1 cellular context compared by ENCODE assay signal in the genomic region with DNA sequence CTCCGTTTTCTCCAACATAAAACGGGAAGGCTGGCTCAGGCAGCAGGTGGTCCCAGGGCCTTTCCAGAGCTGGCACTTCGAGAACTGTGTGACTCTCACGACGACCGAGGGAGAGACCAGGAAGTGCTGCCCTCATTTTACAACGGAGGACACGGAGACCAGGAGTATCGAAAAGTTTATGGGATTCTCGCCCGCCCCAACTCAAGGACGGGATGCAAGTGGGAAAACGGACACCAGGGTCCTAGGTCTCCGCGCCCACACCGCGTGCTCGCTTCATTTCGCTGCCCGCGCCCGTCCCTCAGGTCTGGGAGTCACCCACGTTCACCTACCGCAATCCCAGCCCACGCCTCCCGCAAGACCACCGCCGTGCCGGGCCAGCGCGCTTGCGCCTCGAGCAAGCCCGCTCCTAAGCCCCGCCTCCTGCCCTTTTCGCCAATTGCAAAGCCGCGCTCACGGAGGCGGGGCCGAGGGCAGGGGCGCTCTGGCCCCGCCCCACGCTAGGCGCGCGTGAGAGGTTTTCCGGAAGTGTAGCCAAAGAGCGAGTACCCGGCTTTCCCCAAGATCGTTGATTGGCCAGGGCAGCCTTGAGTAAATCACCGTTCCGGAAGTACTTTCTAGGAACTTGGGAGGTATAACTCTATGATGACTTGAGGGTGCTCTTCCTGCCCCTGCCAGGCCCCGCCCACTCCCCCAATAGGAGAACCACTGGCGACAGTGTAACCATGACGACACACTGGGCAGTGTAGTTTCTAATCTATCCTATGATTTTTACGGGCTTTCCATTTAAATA.
TF ChIP-seq lines count a peak whose summit lies in the region.

PARS2 (minus strand) TSS at position 392 of the 790 bp plus-strand sequence. CDS start 5,362 bp downstream, outside the sequence.

TF ChIP-seq in HEK293, 187 proteins besides CTCF, POLR2A, EP300 and RAD21 (continued from another document and continues in another):
- TF ChIP-seq ZBTB17 (tag by site-specific recombination; IDR thresholded peaks at IDR 0.05), result peak; percentile 85
- TF ChIP-seq YY1 (tag by site-specific recombination; IDR thresholded peaks at IDR 0.05), result peak; percentile 37; the same call in 1 of the 2 replicates
- no peak for TF ChIP-seq ZNF560 (tag by site-specific recombination; IDR thresholded peaks at IDR 0.05; ENCODE audit: borderline replicate concordance)
- peak; percentile 75 for TF ChIP-seq GLIS2 (tag by site-specific recombination; IDR thresholded peaks at IDR 0.05)
- peak; percentile 86 for TF ChIP-seq ZXDB (tag by site-specific recombination; IDR thresholded peaks at IDR 0.05)
- TF ChIP-seq ZNF19 (tag by site-specific recombination; IDR thresholded peaks at IDR 0.05; ENCODE audit: low read depth), result no peak
- TF ChIP-seq ZBTB44 (tag by site-specific recombination; IDR thresholded peaks at IDR 0.05), result no peak
- no peak for TF ChIP-seq ZNF18 (tag by site-specific recombination; IDR thresholded peaks at IDR 0.05)
- TF ChIP-seq ZFHX2 (tag by site-specific recombination; conservative IDR thresholded peaks at IDR 0.05), result peak; percentile 98
- TF ChIP-seq ZNF24 (tag by site-specific recombination; IDR thresholded peaks at IDR 0.05), result no peak
- TF ChIP-seq ZNF239 (tag by site-specific recombination; IDR thresholded peaks at IDR 0.05), result no peak
- 0 out of 2 replicates have a peak, but pooled peaks have one; percentile 26 for TF ChIP-seq ZBTB21 (tag by site-specific recombination; IDR thresholded peaks at IDR 0.05)
- TF ChIP-seq ZNF311 (tag by site-specific recombination; IDR thresholded peaks at IDR 0.05; ENCODE audit: borderline replicate concordance), result no peak
- TF ChIP-seq, protein P1, sequence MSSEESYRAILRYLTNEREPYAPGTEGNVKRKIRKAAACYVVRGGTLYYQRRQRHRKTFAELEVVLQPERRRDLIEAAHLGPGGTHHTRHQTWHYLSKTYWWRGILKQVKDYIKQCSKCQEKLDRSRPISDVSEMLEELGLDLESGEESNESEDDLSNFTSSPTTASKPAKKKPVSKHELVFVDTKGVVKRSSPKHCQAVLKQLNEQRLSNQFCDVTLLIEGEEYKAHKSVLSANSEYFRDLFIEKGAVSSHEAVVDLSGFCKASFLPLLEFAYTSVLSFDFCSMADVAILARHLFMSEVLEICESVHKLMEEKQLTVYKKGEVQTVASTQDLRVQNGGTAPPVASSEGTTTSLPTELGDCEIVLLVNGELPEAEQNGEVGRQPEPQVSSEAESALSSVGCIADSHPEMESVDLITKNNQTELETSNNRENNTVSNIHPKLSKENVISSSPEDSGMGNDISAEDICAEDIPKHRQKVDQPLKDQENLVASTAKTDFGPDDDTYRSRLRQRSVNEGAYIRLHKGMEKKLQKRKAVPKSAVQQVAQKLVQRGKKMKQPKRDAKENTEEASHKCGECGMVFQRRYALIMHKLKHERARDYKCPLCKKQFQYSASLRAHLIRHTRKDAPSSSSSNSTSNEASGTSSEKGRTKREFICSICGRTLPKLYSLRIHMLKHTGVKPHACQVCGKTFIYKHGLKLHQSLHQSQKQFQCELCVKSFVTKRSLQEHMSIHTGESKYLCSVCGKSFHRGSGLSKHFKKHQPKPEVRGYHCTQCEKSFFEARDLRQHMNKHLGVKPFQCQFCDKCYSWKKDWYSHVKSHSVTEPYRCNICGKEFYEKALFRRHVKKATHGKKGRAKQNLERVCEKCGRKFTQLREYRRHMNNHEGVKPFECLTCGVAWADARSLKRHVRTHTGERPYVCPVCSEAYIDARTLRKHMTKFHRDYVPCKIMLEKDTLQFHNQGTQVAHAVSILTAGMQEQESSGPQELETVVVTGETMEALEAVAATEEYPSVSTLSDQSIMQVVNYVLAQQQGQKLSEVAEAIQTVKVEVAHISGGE (tag by site-specific recombination; conservative IDR thresholded peaks at IDR 0.05; ENCODE audit: low read depth), result peak; percentile 82
- TF ChIP-seq OVOL3 (tag by site-specific recombination; IDR thresholded peaks at IDR 0.05), result no peak
- TF ChIP-seq HOXD13 (CRISPR knock-in tag; IDR thresholded peaks at IDR 0.05; ENCODE audit: borderline replicate concordance), result 0 out of 2 replicates have a peak, but pooled peaks have one; percentile 48
- no peak for TF ChIP-seq ZNF302 (tag by site-specific recombination; IDR thresholded peaks at IDR 0.05; ENCODE audit: low read depth)
- no peak for TF ChIP-seq GLI4 (tag by site-specific recombination; IDR thresholded peaks at IDR 0.05)
- no peak for TF ChIP-seq MYNN (tag by site-specific recombination; IDR thresholded peaks at IDR 0.05; ENCODE audit: borderline replicate concordance)
- TF ChIP-seq REST (tag by site-specific recombination; IDR thresholded peaks at IDR 0.05), result 0 out of 2 replicates have a peak, but pooled peaks have one; percentile 27
- TF ChIP-seq, protein P2, sequence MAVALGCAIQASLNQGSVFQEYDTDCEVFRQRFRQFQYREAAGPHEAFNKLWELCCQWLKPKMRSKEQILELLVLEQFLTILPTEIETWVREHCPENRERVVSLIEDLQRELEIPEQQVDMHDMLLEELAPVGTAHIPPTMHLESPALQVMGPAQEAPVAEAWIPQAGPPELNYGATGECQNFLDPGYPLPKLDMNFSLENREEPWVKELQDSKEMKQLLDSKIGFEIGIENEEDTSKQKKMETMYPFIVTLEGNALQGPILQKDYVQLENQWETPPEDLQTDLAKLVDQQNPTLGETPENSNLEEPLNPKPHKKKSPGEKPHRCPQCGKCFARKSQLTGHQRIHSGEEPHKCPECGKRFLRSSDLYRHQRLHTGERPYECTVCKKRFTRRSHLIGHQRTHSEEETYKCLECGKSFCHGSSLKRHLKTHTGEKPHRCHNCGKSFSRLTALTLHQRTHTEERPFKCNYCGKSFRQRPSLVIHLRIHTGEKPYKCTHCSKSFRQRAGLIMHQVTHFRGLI (tag by site-specific recombination; IDR thresholded peaks at IDR 0.05), result no peak
- no peak for TF ChIP-seq ZNF843 (tag by site-specific recombination; IDR thresholded peaks at IDR 0.05)
- no peak for TF ChIP-seq ZNF280D (tag by site-specific recombination; IDR thresholded peaks at IDR 0.05)
- TF ChIP-seq ZNF324 (tag by site-specific recombination; IDR thresholded peaks at IDR 0.05), result peak; percentile 25; the same call in 1 of the 2 replicates
- TF ChIP-seq ZNF37A (tag by site-specific recombination; IDR thresholded peaks at IDR 0.05), result no peak
- TF ChIP-seq, protein P3, sequence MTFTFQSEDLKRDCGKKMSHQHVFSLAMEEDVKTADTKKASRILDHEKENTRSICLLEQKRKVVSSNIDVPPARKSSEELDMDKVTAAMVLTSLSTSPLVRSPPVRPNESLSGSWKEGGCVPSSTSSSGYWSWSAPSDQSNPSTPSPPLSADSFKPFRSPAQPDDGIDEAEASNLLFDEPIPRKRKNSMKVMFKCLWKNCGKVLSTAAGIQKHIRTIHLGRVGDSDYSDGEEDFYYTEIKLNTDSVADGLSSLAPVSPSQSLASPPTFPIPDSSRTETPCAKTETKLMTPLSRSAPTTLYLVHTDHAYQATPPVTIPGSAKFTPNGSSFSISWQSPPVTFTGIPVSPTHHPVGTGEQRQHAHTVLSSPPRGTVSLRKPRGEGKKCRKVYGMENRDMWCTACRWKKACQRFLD (tag by site-specific recombination; IDR thresholded peaks at IDR 0.05), result no peak
- peak; percentile 48; the same call in 1 of the 2 replicates for TF ChIP-seq ZEB2 (tag by site-specific recombination; IDR thresholded peaks at IDR 0.05)
- TF ChIP-seq, protein P4, sequence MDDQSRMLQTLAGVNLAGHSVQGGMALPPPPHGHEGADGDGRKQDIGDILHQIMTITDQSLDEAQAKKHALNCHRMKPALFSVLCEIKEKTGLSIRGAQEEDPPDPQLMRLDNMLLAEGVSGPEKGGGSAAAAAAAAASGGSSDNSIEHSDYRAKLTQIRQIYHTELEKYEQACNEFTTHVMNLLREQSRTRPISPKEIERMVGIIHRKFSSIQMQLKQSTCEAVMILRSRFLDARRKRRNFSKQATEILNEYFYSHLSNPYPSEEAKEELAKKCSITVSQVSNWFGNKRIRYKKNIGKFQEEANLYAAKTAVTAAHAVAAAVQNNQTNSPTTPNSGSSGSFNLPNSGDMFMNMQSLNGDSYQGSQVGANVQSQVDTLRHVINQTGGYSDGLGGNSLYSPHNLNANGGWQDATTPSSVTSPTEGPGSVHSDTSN (CRISPR knock-in tag; IDR thresholded peaks at IDR 0.05), result no peak
- no peak for TF ChIP-seq ZNF571 (tag by site-specific recombination; IDR thresholded peaks at IDR 0.05)
- TF ChIP-seq BCL11A (tag by site-specific recombination; IDR thresholded peaks at IDR 0.05; ENCODE audit: low read depth), result no peak
- no peak; the same call in 1 of the 2 replicates for TF ChIP-seq WT1 (tag by site-specific recombination; IDR thresholded peaks at IDR 0.05)
- TF ChIP-seq ZNF654 (tag by site-specific recombination; IDR thresholded peaks at IDR 0.05; ENCODE audit: low read depth), result no peak
- TF ChIP-seq ZNF114 (tag by site-specific recombination; IDR thresholded peaks at IDR 0.05), result no peak
- TF ChIP-seq ZSCAN4 (tag by site-specific recombination; IDR thresholded peaks at IDR 0.05), result no peak
